1 cellular context compared by ENCODE assay signal in genomic region chr12:54000105-54000773, GRCh38.
TF ChIP-seq lines count a peak whose summit lies in the region.

Gene HOXC9, plus strand, starts transcription at chr12:54000161. Its CDS starts 28 bp downstream, at chr12:54000189.

TF ChIP-seq in HepG2, 621 proteins besides CTCF, POLR2A, EP300 and RAD21 (continues in another document):
- TF ChIP-seq MED1 (CRISPR knock-in tag; IDR thresholded peaks at IDR 0.05) (0 out of 2 replicates have a peak, but pooled peaks have one; percentile 20), IKZF1 (IDR thresholded peaks at IDR 0.05) (no peak), HMGXB4 (CRISPR knock-in tag; IDR thresholded peaks at IDR 0.05; ENCODE audit: borderline replicate concordance in 1 of 2, low read depth in 1 of 2) (peak in 1 of 2 experiments; percentile 66; a peak in 2 of 4 replicates), ZNF142 (CRISPR knock-in tag; IDR thresholded peaks at IDR 0.05) (peak; percentile 25; the same call in 1 of the 2 replicates), THRA (CRISPR knock-in tag; IDR thresholded peaks at IDR 0.05; ENCODE audit: borderline replicate concordance) (no peak), SP2 (CRISPR knock-in tag; IDR thresholded peaks at IDR 0.05) (no peak), ZBTB38 (CRISPR knock-in tag; IDR thresholded peaks at IDR 0.05) (peak; percentile 65; the same call in 1 of the 2 replicates), CBX2 (IDR thresholded peaks at IDR 0.05; ENCODE audit: low read depth, low read length) (0 out of 2 replicates have a peak, but pooled peaks have one; percentile 52), CBX2 (CRISPR knock-in tag; IDR thresholded peaks at IDR 0.05; ENCODE audit: low read depth) (peak; percentile 93), HNRNPLL (IDR thresholded peaks at IDR 0.05; ENCODE audit: low read depth, low read length, poor library complexity, severe bottlenecking) (peak; percentile 48), ZNF672 (CRISPR knock-in tag; IDR thresholded peaks at IDR 0.05) (no peak), PRDM4 (CRISPR knock-in tag; IDR thresholded peaks at IDR 0.05; ENCODE audit: borderline replicate concordance) (no peak), MTA1 (CRISPR knock-in tag; IDR thresholded peaks at IDR 0.05; ENCODE audit: borderline replicate concordance) (peak; percentile 47; the same call in 1 of the 2 replicates), ZNF501 (CRISPR knock-in tag; IDR thresholded peaks at IDR 0.05) (peak; percentile 35; the same call in 1 of the 2 replicates), KDM2A (CRISPR knock-in tag; IDR thresholded peaks at IDR 0.05; ENCODE audit: borderline replicate concordance, low read depth) (peak; percentile 38; the same call in 1 of the 2 replicates), ZNF263 (CRISPR knock-in tag; IDR thresholded peaks at IDR 0.05) (0 out of 2 replicates have a peak, but pooled peaks have one; percentile 22), SIX4 (CRISPR knock-in tag; IDR thresholded peaks at IDR 0.05) (no peak), ZNF839 (CRISPR knock-in tag; IDR thresholded peaks at IDR 0.05; ENCODE audit: borderline replicate concordance) (no peak), SP5 (CRISPR knock-in tag; IDR thresholded peaks at IDR 0.05; ENCODE audit: borderline replicate concordance, low read depth) (no peak)
- TF ChIP-seq, protein P1, sequence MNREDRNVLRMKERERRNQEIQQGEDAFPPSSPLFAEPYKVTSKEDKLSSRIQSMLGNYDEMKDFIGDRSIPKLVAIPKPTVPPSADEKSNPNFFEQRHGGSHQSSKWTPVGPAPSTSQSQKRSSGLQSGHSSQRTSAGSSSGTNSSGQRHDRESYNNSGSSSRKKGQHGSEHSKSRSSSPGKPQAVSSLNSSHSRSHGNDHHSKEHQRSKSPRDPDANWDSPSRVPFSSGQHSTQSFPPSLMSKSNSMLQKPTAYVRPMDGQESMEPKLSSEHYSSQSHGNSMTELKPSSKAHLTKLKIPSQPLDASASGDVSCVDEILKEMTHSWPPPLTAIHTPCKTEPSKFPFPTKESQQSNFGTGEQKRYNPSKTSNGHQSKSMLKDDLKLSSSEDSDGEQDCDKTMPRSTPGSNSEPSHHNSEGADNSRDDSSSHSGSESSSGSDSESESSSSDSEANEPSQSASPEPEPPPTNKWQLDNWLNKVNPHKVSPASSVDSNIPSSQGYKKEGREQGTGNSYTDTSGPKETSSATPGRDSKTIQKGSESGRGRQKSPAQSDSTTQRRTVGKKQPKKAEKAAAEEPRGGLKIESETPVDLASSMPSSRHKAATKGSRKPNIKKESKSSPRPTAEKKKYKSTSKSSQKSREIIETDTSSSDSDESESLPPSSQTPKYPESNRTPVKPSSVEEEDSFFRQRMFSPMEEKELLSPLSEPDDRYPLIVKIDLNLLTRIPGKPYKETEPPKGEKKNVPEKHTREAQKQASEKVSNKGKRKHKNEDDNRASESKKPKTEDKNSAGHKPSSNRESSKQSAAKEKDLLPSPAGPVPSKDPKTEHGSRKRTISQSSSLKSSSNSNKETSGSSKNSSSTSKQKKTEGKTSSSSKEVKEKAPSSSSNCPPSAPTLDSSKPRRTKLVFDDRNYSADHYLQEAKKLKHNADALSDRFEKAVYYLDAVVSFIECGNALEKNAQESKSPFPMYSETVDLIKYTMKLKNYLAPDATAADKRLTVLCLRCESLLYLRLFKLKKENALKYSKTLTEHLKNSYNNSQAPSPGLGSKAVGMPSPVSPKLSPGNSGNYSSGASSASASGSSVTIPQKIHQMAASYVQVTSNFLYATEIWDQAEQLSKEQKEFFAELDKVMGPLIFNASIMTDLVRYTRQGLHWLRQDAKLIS (CRISPR knock-in tag; IDR thresholded peaks at IDR 0.05), result no peak
- TF ChIP-seq, protein P2, sequence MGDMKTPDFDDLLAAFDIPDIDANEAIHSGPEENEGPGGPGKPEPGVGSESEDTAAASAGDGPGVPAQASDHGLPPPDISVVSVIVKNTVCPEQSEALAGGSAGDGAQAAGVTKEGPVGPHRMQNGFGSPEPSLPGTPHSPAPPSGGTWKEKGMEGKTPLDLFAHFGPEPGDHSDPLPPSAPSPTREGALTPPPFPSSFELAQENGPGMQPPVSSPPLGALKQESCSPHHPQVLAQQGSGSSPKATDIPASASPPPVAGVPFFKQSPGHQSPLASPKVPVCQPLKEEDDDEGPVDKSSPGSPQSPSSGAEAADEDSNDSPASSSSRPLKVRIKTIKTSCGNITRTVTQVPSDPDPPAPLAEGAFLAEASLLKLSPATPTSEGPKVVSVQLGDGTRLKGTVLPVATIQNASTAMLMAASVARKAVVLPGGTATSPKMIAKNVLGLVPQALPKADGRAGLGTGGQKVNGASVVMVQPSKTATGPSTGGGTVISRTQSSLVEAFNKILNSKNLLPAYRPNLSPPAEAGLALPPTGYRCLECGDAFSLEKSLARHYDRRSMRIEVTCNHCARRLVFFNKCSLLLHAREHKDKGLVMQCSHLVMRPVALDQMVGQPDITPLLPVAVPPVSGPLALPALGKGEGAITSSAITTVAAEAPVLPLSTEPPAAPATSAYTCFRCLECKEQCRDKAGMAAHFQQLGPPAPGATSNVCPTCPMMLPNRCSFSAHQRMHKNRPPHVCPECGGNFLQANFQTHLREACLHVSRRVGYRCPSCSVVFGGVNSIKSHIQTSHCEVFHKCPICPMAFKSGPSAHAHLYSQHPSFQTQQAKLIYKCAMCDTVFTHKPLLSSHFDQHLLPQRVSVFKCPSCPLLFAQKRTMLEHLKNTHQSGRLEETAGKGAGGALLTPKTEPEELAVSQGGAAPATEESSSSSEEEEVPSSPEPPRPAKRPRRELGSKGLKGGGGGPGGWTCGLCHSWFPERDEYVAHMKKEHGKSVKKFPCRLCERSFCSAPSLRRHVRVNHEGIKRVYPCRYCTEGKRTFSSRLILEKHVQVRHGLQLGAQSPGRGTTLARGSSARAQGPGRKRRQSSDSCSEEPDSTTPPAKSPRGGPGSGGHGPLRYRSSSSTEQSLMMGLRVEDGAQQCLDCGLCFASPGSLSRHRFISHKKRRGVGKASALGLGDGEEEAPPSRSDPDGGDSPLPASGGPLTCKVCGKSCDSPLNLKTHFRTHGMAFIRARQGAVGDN (CRISPR knock-in tag; IDR thresholded peaks at IDR 0.05), result peak; percentile 86
- TF ChIP-seq, protein P3, sequence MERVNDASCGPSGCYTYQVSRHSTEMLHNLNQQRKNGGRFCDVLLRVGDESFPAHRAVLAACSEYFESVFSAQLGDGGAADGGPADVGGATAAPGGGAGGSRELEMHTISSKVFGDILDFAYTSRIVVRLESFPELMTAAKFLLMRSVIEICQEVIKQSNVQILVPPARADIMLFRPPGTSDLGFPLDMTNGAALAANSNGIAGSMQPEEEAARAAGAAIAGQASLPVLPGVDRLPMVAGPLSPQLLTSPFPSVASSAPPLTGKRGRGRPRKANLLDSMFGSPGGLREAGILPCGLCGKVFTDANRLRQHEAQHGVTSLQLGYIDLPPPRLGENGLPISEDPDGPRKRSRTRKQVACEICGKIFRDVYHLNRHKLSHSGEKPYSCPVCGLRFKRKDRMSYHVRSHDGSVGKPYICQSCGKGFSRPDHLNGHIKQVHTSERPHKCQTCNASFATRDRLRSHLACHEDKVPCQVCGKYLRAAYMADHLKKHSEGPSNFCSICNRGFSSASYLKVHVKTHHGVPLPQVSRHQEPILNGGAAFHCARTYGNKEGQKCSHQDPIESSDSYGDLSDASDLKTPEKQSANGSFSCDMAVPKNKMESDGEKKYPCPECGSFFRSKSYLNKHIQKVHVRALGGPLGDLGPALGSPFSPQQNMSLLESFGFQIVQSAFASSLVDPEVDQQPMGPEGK (CRISPR knock-in tag; IDR thresholded peaks at IDR 0.05), result peak; percentile 26; the same call in 1 of the 2 replicates
- TF ChIP-seq, protein P4, sequence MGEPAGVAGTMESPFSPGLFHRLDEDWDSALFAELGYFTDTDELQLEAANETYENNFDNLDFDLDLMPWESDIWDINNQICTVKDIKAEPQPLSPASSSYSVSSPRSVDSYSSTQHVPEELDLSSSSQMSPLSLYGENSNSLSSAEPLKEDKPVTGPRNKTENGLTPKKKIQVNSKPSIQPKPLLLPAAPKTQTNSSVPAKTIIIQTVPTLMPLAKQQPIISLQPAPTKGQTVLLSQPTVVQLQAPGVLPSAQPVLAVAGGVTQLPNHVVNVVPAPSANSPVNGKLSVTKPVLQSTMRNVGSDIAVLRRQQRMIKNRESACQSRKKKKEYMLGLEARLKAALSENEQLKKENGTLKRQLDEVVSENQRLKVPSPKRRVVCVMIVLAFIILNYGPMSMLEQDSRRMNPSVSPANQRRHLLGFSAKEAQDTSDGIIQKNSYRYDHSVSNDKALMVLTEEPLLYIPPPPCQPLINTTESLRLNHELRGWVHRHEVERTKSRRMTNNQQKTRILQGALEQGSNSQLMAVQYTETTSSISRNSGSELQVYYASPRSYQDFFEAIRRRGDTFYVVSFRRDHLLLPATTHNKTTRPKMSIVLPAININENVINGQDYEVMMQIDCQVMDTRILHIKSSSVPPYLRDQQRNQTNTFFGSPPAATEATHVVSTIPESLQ (CRISPR knock-in tag; conservative IDR thresholded peaks at IDR 0.05), result no peak
- TF ChIP-seq, protein P5, sequence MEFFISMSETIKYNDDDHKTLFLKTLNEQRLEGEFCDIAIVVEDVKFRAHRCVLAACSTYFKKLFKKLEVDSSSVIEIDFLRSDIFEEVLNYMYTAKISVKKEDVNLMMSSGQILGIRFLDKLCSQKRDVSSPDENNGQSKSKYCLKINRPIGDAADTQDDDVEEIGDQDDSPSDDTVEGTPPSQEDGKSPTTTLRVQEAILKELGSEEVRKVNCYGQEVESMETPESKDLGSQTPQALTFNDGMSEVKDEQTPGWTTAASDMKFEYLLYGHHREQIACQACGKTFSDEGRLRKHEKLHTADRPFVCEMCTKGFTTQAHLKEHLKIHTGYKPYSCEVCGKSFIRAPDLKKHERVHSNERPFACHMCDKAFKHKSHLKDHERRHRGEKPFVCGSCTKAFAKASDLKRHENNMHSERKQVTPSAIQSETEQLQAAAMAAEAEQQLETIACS (CRISPR knock-in tag; IDR thresholded peaks at IDR 0.05), result no peak
